Comparison of ENCODE assay signal across 14 cellular contexts in genomic region chr20:14922503-14923267, GRCh38.
DNase-seq lines count a peak whose midpoint lies in the region; ATAC-seq and TF ChIP-seq lines count a peak whose summit lies in the region.
"Had no signal": no experiment of that assay in that cellular context is flagged by ENCODE, and none has a peak within 500 bp of the region (broad histone marks: within the 10 kb centered on the region; RNA-seq: fewer than 3 reads in every experiment).

No MANE protein-coding gene starts in this region.

- no peaks in the 10 kb centered on the region for H3K36me3 Mint-ChIP-seq in neural progenitor cell
- H3K36me3 Mint-ChIP-seq: CD14-positive monocyte; CD8-positive, alpha-beta T cell had no signal

- H3K4me3 Mint-ChIP-seq in neural progenitor cell: no peak overlapping the region
- H3K4me3 Mint-ChIP-seq: CD14-positive monocyte; CD8-positive, alpha-beta T cell had no signal

- no peaks in the 10 kb centered on the region for H3K36me3 ChIP-seq in neural progenitor cell

- no peaks in the 10 kb centered on the region for H3K9me3 Mint-ChIP-seq in neural progenitor cell

- peaks cover 31% of the 10 kb centered on the region for H3K4me1 ChIP-seq in neural progenitor cell

- H4K20me1 ChIP-seq in neural progenitor cell (ENCODE audit: low read depth): no peaks in the 10 kb centered on the region

- no peaks in the 10 kb centered on the region for H3K9me3 ChIP-seq in neural progenitor cell (ENCODE audit: low read depth)

- TF ChIP-seq CTCF in neural progenitor cell (IDR thresholded peaks at IDR 0.05): no peak

- no peaks in the 10 kb centered on the region for H3K27me3 ChIP-seq in neural progenitor cell

- H3K4me1 Mint-ChIP-seq in neural progenitor cell: peaks cover 29% of the 10 kb centered on the region
- H3K4me1 Mint-ChIP-seq: CD14-positive monocyte had no signal

- H3K4me2 ChIP-seq in neural progenitor cell: peak overlapping the region; percentile 10

- H3F3A ChIP-seq in neural progenitor cell (ENCODE audit: low read depth): peaks cover 21% of the 10 kb centered on the region

- peaks cover 3% of the 10 kb centered on the region for H3K27me3 Mint-ChIP-seq in neural progenitor cell (ENCODE audit: insufficient read depth, low read depth)

- no peak overlapping the region for H3K4me3 ChIP-seq in neural progenitor cell

- ATAC-seq in SK-N-SH treated with all-trans-retinoic acid at 6 μM for 48 hours: no peak
- ATAC-seq in esophagus mucosa: peak; percentile 78
- no peak for ATAC-seq in GM18907 (IDR thresholded peaks at IDR 0.05; ENCODE audit: unreplicated experiment)
- ATAC-seq in HG02840 (IDR thresholded peaks at IDR 0.05; ENCODE audit: low FRiP score, unreplicated experiment): no peak
- ATAC-seq: CD8-positive, alpha-beta T cell; HCT116 had no signal

- H3K27ac Mint-ChIP-seq in neural progenitor cell: peak overlapping the region; percentile 26
- H3K27ac Mint-ChIP-seq: CD14-positive monocyte; CD8-positive, alpha-beta T cell had no signal

- H3K79me2 ChIP-seq in neural progenitor cell (ENCODE audit: low read depth): no peaks in the 10 kb centered on the region

- DNase-seq in NCI-H69 (lab: John Stamatoyannopoulos, UW) (peak; percentile 46), neural progenitor cell (ENCODE audit: low spot score) (peak; percentile 34), OCI-M1 (lab: John Stamatoyannopoulos, UW) (no peak), HT-29 (ENCODE audit: low spot score) (no peak)
- DNase-seq: CD8-positive, alpha-beta T cell; COR-L47; DMS53; GF-D8 had no signal

- no peak overlapping the region for H3K27ac ChIP-seq in neural progenitor cell

- H3K9ac ChIP-seq in neural progenitor cell: no peak overlapping the region

- H2AFZ ChIP-seq in neural progenitor cell (replicated peaks): no peak overlapping the region

TF ChIP-seq in SK-N-SH treated with all-trans-retinoic acid at 6 μM for 48 hours, 23 proteins besides CTCF, POLR2A, EP300 and RAD21:
- TF ChIP-seq TCF4 (CRISPR knock-in tag; IDR thresholded peaks at IDR 0.05; ENCODE audit: borderline replicate concordance) (peak; percentile 44; the same call in 1 of the 2 replicates), OSR1 (CRISPR knock-in tag; IDR thresholded peaks at IDR 0.05) (no peak), RARB (CRISPR knock-in tag; IDR thresholded peaks at IDR 0.05) (no peak), ARNTL (CRISPR knock-in tag; IDR thresholded peaks at IDR 0.05; ENCODE audit: borderline replicate concordance, low read depth) (no peak), ZNF8 (CRISPR knock-in tag; IDR thresholded peaks at IDR 0.05) (no peak), ZFP30 (CRISPR knock-in tag; IDR thresholded peaks at IDR 0.05) (no peak)

Comparison
In these comparisons a context has a peak if more than half of its experiments do, and no peak if none do; other contexts are left out.
1. DNase-seq: peak in NCI-H69 (single experiment) and neural progenitor cell (single experiment); none in OCI-M1 (single experiment) and HT-29 (single experiment).